Comparison of ENCODE assay signal across 8 cellular contexts in genomic region chr21:44011774-44012473, GRCh38. TPM values are rescaled to one million over a fixed set of nuclear protein-coding genes. Genes with fewer than 3 reads are reported as not detected.
A peak's percentile ranks its signal among the peaks of the same experiment; 100 is the strongest.
DNase-seq lines count a peak whose midpoint lies in the region; ATAC-seq and TF ChIP-seq lines count a peak whose summit lies in the region.

TSS of gene TRAPPC10 (plus strand) at chr21:44012309. CDS start at chr21:44012494, 185 bp downstream.

- TF ChIP-seq POLR2A in gastroesophageal sphincter (IDR thresholded peaks at IDR 0.05) = peak; percentile 93 to 95

- no peaks in the 10 kb centered on the region for H3K27me3 Mint-ChIP-seq in activated naive CD4-positive, alpha-beta T cell treated with anti-CD3 and anti-CD28 coated beads, Interleukin-2, amount 10 ng/mL, durations not matched to agents 7 days and 5 days

- CTCF ChIA-PET in activated naive CD4-positive, alpha-beta T cell treated with anti-CD3 and anti-CD28 coated beads, Interleukin-2, amount 10 ng/mL, durations not matched to agents 7 days and 5 days (lab: Charles Lee) = no interaction called here

- H3K9ac ChIP-seq in GM23248 = peak within 1 kb of the TSS; percentile 93
- peak within 1 kb of the TSS; percentile 94 for H3K9ac ChIP-seq in SK-N-MC (ENCODE audit: insufficient read length)

- peak within 1 kb of the TSS; percentile 95 for H3K4me2 ChIP-seq in GM23248 (ENCODE audit: unreplicated experiment)

- no peaks in the 10 kb centered on the region for H3K9me3 Mint-ChIP-seq in activated naive CD4-positive, alpha-beta T cell treated with anti-CD3 and anti-CD28 coated beads, Interleukin-2, amount 10 ng/mL, durations not matched to agents 7 days and 5 days

- H2AFZ ChIP-seq in GM23248 = peak within 1 kb of the TSS; percentile 67

- H3F3A ChIP-seq in GM23248 (ENCODE audit: insufficient read depth) = peaks cover 29% of the 10 kb centered on the region

- peak within 1 kb of the TSS; percentile 95 for H3K4me3 ChIP-seq in GM23248
- H3K4me3 ChIP-seq in SK-N-MC = peak within 1 kb of the TSS; percentile 92
- peak within 1 kb of the TSS; percentile 91 to 97 for H3K4me3 ChIP-seq in gastroesophageal sphincter

- H4K20me1 ChIP-seq in GM23248 (ENCODE audit: insufficient read depth) = peaks cover 10% of the 10 kb centered on the region; the same call in 1 of the 2 replicates

- peak within 1 kb of the TSS; percentile 97 for H3K27ac Mint-ChIP-seq in activated naive CD4-positive, alpha-beta T cell treated with anti-CD3 and anti-CD28 coated beads, Interleukin-2, amount 10 ng/mL, durations not matched to agents 7 days and 5 days

- peak within 1 kb of the TSS; percentile 77 for H3K27ac ChIP-seq in GM23248
- H3K27ac ChIP-seq in SK-N-MC = peak within 1 kb of the TSS; percentile 82
- peak within 1 kb of the TSS; percentile 91 to 99 (median 94) for H3K27ac ChIP-seq in gastroesophageal sphincter

- H3K36me3 ChIP-seq in GM23248 (ENCODE audit: low read depth) (no peaks in the 10 kb centered on the region), SK-N-MC (ENCODE audit: insufficient read depth, low read length) (no peaks in the 10 kb centered on the region), gastroesophageal sphincter (no peaks in the 10 kb centered on the region)

- H3K9me3 ChIP-seq in GM23248 (ENCODE audit: low read depth) = no peaks in the 10 kb centered on the region
- H3K9me3 ChIP-seq in SK-N-MC (ENCODE audit: low read depth, low read length) = no peaks in the 10 kb centered on the region
- no peaks in the 10 kb centered on the region for H3K9me3 ChIP-seq in gastroesophageal sphincter

- TF ChIP-seq CTCF in gastroesophageal sphincter (IDR thresholded peaks at IDR 0.05) (no peak), subcutaneous adipose tissue (IDR thresholded peaks at IDR 0.05; ENCODE audit: low read depth) (no peak)

- H3K4me1 ChIP-seq in GM23248 (ENCODE audit: insufficient read depth) = peaks cover 42% of the 10 kb centered on the region
- H3K4me1 ChIP-seq in gastroesophageal sphincter = peaks cover 0 to 54% (median 19%) of the 10 kb centered on the region in 3 donors

- peaks cover 53% of the 10 kb centered on the region for H3K79me2 ChIP-seq in GM23248 (ENCODE audit: insufficient read depth)

- WGBS in GM23248 (ENCODE audit: low coverage in 1 of 2, low lambda C conversion rate in 2 of 2, missing lambda C conversion rate in 2 of 2), 2 experiments = 1% methylated on average over 34 to 47 of the region's 96 CpGs
- 0% methylated on average over 3 to 8 of the region's 96 CpGs for WGBS in gastroesophageal sphincter (ENCODE audit: low coverage in 1 of 2), 2 donors

- H3K4me3 Mint-ChIP-seq in activated naive CD4-positive, alpha-beta T cell treated with anti-CD3 and anti-CD28 coated beads, Interleukin-2, amount 10 ng/mL, durations not matched to agents 7 days and 5 days = peak within 1 kb of the TSS; percentile 93

- H3K27me3 ChIP-seq in GM23248 (replicated peaks; ENCODE audit: insufficient read depth) (no peaks in the 10 kb centered on the region), gastroesophageal sphincter (no peaks in the 10 kb centered on the region)

- TF ChIP-seq EP300 in gastroesophageal sphincter (IDR thresholded peaks at IDR 0.05) = no peak

- no peaks in the 10 kb centered on the region for H3K9me2 ChIP-seq in GM23248 (ENCODE audit: insufficient read depth)

- H3K36me3 Mint-ChIP-seq in activated naive CD4-positive, alpha-beta T cell treated with anti-CD3 and anti-CD28 coated beads, Interleukin-2, amount 10 ng/mL, durations not matched to agents 7 days and 5 days = peaks cover 21% of the 10 kb centered on the region

- H3K4me1 Mint-ChIP-seq in activated naive CD4-positive, alpha-beta T cell treated with anti-CD3 and anti-CD28 coated beads, Interleukin-2, amount 10 ng/mL, durations not matched to agents 7 days and 5 days = peaks cover 46% of the 10 kb centered on the region

- ATAC-seq in gastroesophageal sphincter = peak; percentile 96

- in situ Hi-C loops in GM23248 (cut with MboI) = no loop called here

- DNase-seq in EL (peak; percentile 85), GM23248 (peak; percentile 96), LoVo (ENCODE audit: low spot score) (peak; percentile 88), SK-N-MC (ENCODE audit: low read depth, low spot score) (no peak), non-pigmented ciliary epithelial cell (ENCODE audit: low read depth) (peak; percentile 18)
- DNase-seq in activated naive CD4-positive, alpha-beta T cell treated with anti-CD3 and anti-CD28 coated beads, Interleukin-2, amount 10 ng/mL, durations not matched to agents 7 days and 5 days = peak; percentile 86

RNA-seq across cellular contexts. Expression of gene TRAPPC10, which starts in this region (rescaled TPM):
- 21.0 and 23.1 TPM in 2 replicates for total RNA-seq in GM23248 (2014; rRNA removed; shearing (Covaris generic))
- polyA plus RNA-seq in GM23248 (2016; fragmentation: Nextera tagmentation; extraction: Ambion mirVana) = 9.9 and 10.3 TPM in 2 replicates
- 10 to 100 TPM; 17.8 to 58.1 (median 32.4) TPM for total RNA-seq in gastroesophageal sphincter
- total RNA-seq in subcutaneous adipose tissue = 10 to 100 TPM; 26.0 to 40.3 (median 30.9) TPM
